ENCODE assay signal across 1 cellular context in the genomic region with DNA sequence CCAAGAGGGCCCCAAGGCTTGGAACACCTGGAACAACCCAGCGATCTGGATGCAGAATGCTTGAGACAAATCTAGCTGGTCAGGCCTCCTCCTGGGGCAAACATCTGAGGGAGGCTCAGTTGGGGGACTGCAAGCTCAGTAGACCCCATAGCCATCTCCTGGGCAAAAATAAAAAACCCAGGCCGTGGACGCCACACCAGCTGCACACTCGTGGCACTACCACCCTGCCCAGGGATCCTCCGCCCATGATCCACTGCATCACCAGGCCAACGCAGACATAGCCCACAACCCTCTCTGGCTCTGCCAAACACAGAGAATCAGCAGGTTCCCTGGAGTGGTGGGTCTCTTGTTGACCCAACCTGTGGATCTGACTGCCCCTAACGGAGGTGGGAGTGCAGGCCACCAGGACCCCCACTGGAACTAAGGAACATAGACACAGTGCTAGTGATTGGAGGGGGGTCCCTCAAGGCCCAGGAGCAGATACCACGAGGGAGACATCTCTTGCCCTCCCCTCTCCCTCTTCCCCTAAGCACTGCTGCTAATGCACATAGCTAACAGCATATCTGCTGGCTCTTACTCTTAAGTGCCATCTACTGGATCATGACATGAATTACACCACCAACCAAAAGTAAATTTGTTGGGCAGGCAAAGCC.
TF ChIP-seq lines count a peak whose summit lies in the region.

No MANE protein-coding gene starts in this region.

TF ChIP-seq in GM23338, 12 proteins besides CTCF, POLR2A, EP300 and RAD21 (continued from another document):
- TF ChIP-seq ZNF462 (CRISPR knock-in tag; IDR thresholded peaks at IDR 0.05) (no peak), NANOG (IDR thresholded peaks at IDR 0.05; ENCODE audit: borderline replicate concordance) (no peak), ZNF331 (CRISPR knock-in tag; IDR thresholded peaks at IDR 0.05; ENCODE audit: low read depth) (no peak)
- TF ChIP-seq, protein P1, sequence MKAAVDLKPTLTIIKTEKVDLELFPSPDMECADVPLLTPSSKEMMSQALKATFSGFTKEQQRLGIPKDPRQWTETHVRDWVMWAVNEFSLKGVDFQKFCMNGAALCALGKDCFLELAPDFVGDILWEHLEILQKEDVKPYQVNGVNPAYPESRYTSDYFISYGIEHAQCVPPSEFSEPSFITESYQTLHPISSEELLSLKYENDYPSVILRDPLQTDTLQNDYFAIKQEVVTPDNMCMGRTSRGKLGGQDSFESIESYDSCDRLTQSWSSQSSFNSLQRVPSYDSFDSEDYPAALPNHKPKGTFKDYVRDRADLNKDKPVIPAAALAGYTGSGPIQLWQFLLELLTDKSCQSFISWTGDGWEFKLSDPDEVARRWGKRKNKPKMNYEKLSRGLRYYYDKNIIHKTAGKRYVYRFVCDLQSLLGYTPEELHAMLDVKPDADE (IDR thresholded peaks at IDR 0.05): no peak
